ENCODE assay signal across 25 cellular contexts in genomic region chr11:44134625-44135024, GRCh38. TPM values are rescaled to one million over a fixed set of nuclear protein-coding genes. Genes with fewer than 3 reads are reported as not detected.
DNase-seq lines count a peak whose midpoint lies in the region; ATAC-seq and TF ChIP-seq lines count a peak whose summit lies in the region.
"Had no signal": no experiment of that assay in that cellular context is flagged by ENCODE, and none has a peak within 500 bp of the region (broad histone marks: within the 10 kb centered on the region; RNA-seq: fewer than 3 reads in every experiment).

No MANE protein-coding gene starts in this region.

- H3K9me3 ChIP-seq in A673 (ENCODE audit: low read depth, low read length, poor library complexity, severe bottlenecking) (no peaks in the 10 kb centered on the region), SK-N-MC (ENCODE audit: low read depth, low read length) (no peaks in the 10 kb centered on the region)
- H3K9me3 ChIP-seq: A549, BE2C, BLaER1 had no signal

- no peak overlapping the region for H3K4me3 ChIP-seq in A673 (ENCODE audit: low read depth, low read length, poor library complexity, severe bottlenecking)
- H3K4me3 ChIP-seq in SK-N-MC, result no peak overlapping the region
- H3K4me3 ChIP-seq: A549, BLaER1, GM12878 had no signal

- H3K4me1 ChIP-seq in A673 (ENCODE audit: insufficient read depth, low read length, poor library complexity, severe bottlenecking), result peaks cover 80% of the 10 kb centered on the region
- H3K4me1 ChIP-seq: BE2C, BLaER1 had no signal

- no peak for TF ChIP-seq CTCF in 22Rv1 (IDR thresholded peaks at IDR 0.05)
- TF ChIP-seq CTCF in A673 (conservative IDR thresholded peaks at IDR 0.05; ENCODE audit: low read depth, low read length), result no peak
- TF ChIP-seq CTCF in VCaP (conservative IDR thresholded peaks at IDR 0.05), result no peak
- TF ChIP-seq CTCF in GM20000 (IDR thresholded peaks at IDR 0.05; ENCODE audit: extremely low read depth, missing control alignments), result no peak

- ATAC-seq in GM19455 (IDR thresholded peaks at IDR 0.05; ENCODE audit: unreplicated experiment) (no peak), GM21529 (IDR thresholded peaks at IDR 0.05; ENCODE audit: unreplicated experiment) (no peak), GM21825 (IDR thresholded peaks at IDR 0.05; ENCODE audit: unreplicated experiment) (no peak)
- ATAC-seq: A549, GM12878 had no signal

- POLR2A ChIA-PET in A673 (lab: Charles Lee; ENCODE audit: low non-redundant PET), result no interaction called here

- H3K27ac ChIP-seq in 22Rv1 (peak overlapping the region; percentile 49), A673 (ENCODE audit: low read depth, low read length, poor library complexity, severe bottlenecking) (peak overlapping the region; percentile 2), SK-N-MC (peak overlapping the region; percentile 33), VCaP (peak overlapping the region; percentile 55; the same call in 1 of the 2 replicates)
- H3K27ac ChIP-seq: A549, BLaER1 had no signal

- DNase-seq in A673 (ENCODE audit: low spot score), result no peak
- no peak for DNase-seq in SK-N-MC (ENCODE audit: low read depth, low spot score)
- DNase-seq in GM20000 (ENCODE audit: low spot score), result no peak
- DNase-seq: ACHN; BE2C; C1 segment of cervical spinal cord; CD4-positive, alpha-beta memory T cell; CD4-positive, CD25-positive, alpha-beta regulatory T cell; CD8-positive, alpha-beta memory T cell; COR-L47; DMS 273 treated with DMSO at 0.1 percent for 48 hours; DMS153; DMS53; DMS79; DND-41; EL; GDM1 had no signal

- no TSS peak for BruUV-seq in A673 (replicated peaks; lab: Mats Ljungman, UMichigan)

- intact Hi-C loops in A673 (cut with micrococcal nuclease; ENCODE audit: unreplicated experiment), result no loop called here

- no peaks in the 10 kb centered on the region for H3K27me3 ChIP-seq in A673 (replicated peaks; ENCODE audit: insufficient read depth, low read depth, low read length, poor library complexity)
- H3K27me3 ChIP-seq: BE2C, BLaER1 had no signal

- H3K9ac ChIP-seq in SK-N-MC (ENCODE audit: insufficient read length), result no peak overlapping the region
- H3K9ac ChIP-seq: BLaER1 had no signal

- H3K36me3 ChIP-seq in A673 (ENCODE audit: insufficient read depth, low read length, poor library complexity, severe bottlenecking) (peaks cover 14% of the 10 kb centered on the region), SK-N-MC (ENCODE audit: insufficient read depth, low read length) (0 out of 2 replicates have a peak, but pooled peaks cover 11% of the 10 kb centered on the region)
- H3K36me3 ChIP-seq: BE2C had no signal

- CTCF ChIA-PET in A673 (lab: Charles Lee), result interaction anchor here (1.1 to 1.4 kb wide), 2 partner anchors 14 to 190 kb away, joined by 3 read pairs; no protein-coding TSS in a partner anchor

RNA-seq across cellular contexts. Expression of gene EXT2, which starts 39.1 kb away (rescaled TPM):
- 123 and 128 TPM in 2 replicates for total RNA-seq in A673 (2021)

Comparison
In these comparisons a context has a peak if more than half of its experiments do, and no peak if none do; other contexts are left out.
1. H3K27ac ChIP-seq: peak in every context shown above with its lines; median percentile 55 in VCaP; 49 in 22Rv1; 33 in SK-N-MC; 2 in A673.